Comparison of ENCODE assay signal across 12 cellular contexts in the genomic region with DNA sequence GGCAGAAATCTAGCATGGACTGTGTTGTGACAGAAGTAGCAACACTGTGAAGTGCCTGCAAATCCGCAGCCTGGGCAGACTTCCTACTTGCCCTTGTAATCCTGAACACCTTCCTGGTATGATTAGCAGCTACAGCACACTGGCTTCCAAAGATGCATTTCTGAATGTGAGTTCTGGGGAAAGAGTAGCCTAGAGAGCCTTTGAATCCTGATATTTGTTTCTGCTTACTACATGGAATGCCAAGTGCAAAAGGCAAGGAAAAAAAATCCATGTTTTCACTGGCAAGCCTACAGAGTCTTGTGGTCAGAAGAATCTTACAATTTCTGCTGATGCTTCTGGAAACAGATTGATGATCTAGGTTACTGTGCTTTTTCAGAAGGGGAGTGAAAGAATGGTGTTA.
DNase-seq lines count a peak whose midpoint lies in the region; ATAC-seq and TF ChIP-seq lines count a peak whose summit lies in the region.
"Had no signal": no experiment of that assay in that cellular context is flagged by ENCODE, and none has a peak within 500 bp of the region (broad histone marks: within the 10 kb centered on the region; RNA-seq: fewer than 3 reads in every experiment).

No MANE protein-coding gene starts in this region.

- no peak for TF ChIP-seq POLR2A in gastroesophageal sphincter (IDR thresholded peaks at IDR 0.05)

- H4K91ac ChIP-seq in trophoblast cell (ENCODE audit: low read depth, low read length), result no peak overlapping the region

- no peak overlapping the region for H3K4ac ChIP-seq in trophoblast cell (ENCODE audit: low read depth, low read length)

- H3K27me3 ChIP-seq in SJCRH30, result no peaks in the 10 kb centered on the region
- no peaks in the 10 kb centered on the region for H3K27me3 ChIP-seq in trophoblast cell (ENCODE audit: insufficient read depth, low read length)
- H3K27me3 ChIP-seq in gastroesophageal sphincter, result no peaks in the 10 kb centered on the region
- H3K27me3 ChIP-seq: body of pancreas, gastrocnemius medialis had no signal

- no peak overlapping the region for H3K4me2 ChIP-seq in trophoblast cell (ENCODE audit: low read length)

- no peak overlapping the region for H3K23ac ChIP-seq in trophoblast cell (ENCODE audit: low read length)

- no peak for ATAC-seq in gastroesophageal sphincter
- ATAC-seq: body of pancreas had no signal

- H3K9ac ChIP-seq in trophoblast cell (ENCODE audit: low read length), result no peak overlapping the region

- H3K36me3 ChIP-seq in SJCRH30 (no peaks in the 10 kb centered on the region), trophoblast cell (ENCODE audit: control insufficient read depth in 1 of 2, insufficient read depth in 2 of 2, low read length in 2 of 2) (no peaks in the 10 kb centered on the region), gastroesophageal sphincter (no peaks in the 10 kb centered on the region)
- H3K36me3 ChIP-seq: gastrocnemius medialis had no signal

- H3K27ac ChIP-seq in SJCRH30 (no peak overlapping the region), trophoblast cell (ENCODE audit: low read depth, low read length) (no peak overlapping the region), gastroesophageal sphincter (no peak overlapping the region)
- H3K27ac ChIP-seq: body of pancreas, gastrocnemius medialis had no signal

- no peak for TF ChIP-seq CTCF in gastroesophageal sphincter (IDR thresholded peaks at IDR 0.05)

- H2BK5ac ChIP-seq in trophoblast cell (ENCODE audit: low read depth, low read length, poor library complexity), result no peak overlapping the region

- H3K4me1 ChIP-seq in SJCRH30 (peaks cover 17% of the 10 kb centered on the region), trophoblast cell (ENCODE audit: control insufficient read depth in 1 of 2, insufficient read depth in 2 of 2, low read length in 2 of 2) (peaks cover 0 to 2% of the 10 kb centered on the region in 2 experiments), gastroesophageal sphincter (peaks cover 0 to 10% (median 0%) of the 10 kb centered on the region in 3 donors)
- H3K4me1 ChIP-seq: body of pancreas, gastrocnemius medialis had no signal

- no peaks in the 10 kb centered on the region for H3K9me3 ChIP-seq in SJCRH30 (replicated peaks)
- no peaks in the 10 kb centered on the region for H3K9me3 ChIP-seq in trophoblast cell (ENCODE audit: insufficient read depth, low read depth, low read length)
- no peaks in the 10 kb centered on the region for H3K9me3 ChIP-seq in gastroesophageal sphincter
- H3K9me3 ChIP-seq: body of pancreas, gastrocnemius medialis had no signal

- DNase-seq in EH (ENCODE audit: low read depth) (peak; percentile 84), SJCRH30 (peak; percentile 6 to 56), fibroblast of peridontal ligament (ENCODE audit: extremely low read depth) (peak; percentile 96), pons (ENCODE audit: low spot score) (peak; percentile 29), SW480 (ENCODE audit: low spot score) (no peak), trophoblast cell (no peak), DMS 273 treated with DMSO at 0.1 percent for 48 hours (lab: John Stamatoyannopoulos, UW) (no peak)
- DNase-seq: body of pancreas, DMS153, gastrocnemius medialis, NCI-H187 treated with DMSO at 0.1 percent for 48 hours had no signal

- H3K79me1 ChIP-seq in trophoblast cell (ENCODE audit: low read length), result no peaks in the 10 kb centered on the region

- no peak overlapping the region for H4K12ac ChIP-seq in trophoblast cell (ENCODE audit: low read depth, low read length)

- no peaks in the 10 kb centered on the region for H3K79me2 ChIP-seq in trophoblast cell (ENCODE audit: control insufficient read depth, insufficient read depth, low read length, poor library complexity)

- no peak overlapping the region for H4K8ac ChIP-seq in trophoblast cell (ENCODE audit: low read depth, low read length)

- H2AFZ ChIP-seq in trophoblast cell (ENCODE audit: insufficient read depth, low read length, poor library complexity), result no peak overlapping the region

- H2BK120ac ChIP-seq in trophoblast cell (ENCODE audit: insufficient read depth, low read length, poor library complexity), result no peak overlapping the region

- H3K14ac ChIP-seq in trophoblast cell (ENCODE audit: low read length), result no peak overlapping the region

- WGBS in trophoblast cell (ENCODE audit: extremely low coverage, insufficient coverage, insufficient read length), result no CpG with 5 or more reads among the region's 1 CpG
- 47 to 55% methylated on average over 1 of the region's 1 CpG for WGBS in gastroesophageal sphincter (ENCODE audit: low coverage in 1 of 2), 2 donors

- H3K4me3 ChIP-seq in SJCRH30 (no peak overlapping the region), trophoblast cell (ENCODE audit: low read depth, low read length) (no peak overlapping the region), gastroesophageal sphincter (no peak overlapping the region)
- H3K4me3 ChIP-seq: body of pancreas, gastrocnemius medialis had no signal

- no peak overlapping the region for H2BK12ac ChIP-seq in trophoblast cell (ENCODE audit: low read length)

- H3K18ac ChIP-seq in trophoblast cell (ENCODE audit: low read length), result no peak overlapping the region

- TF ChIP-seq EP300 in gastroesophageal sphincter (IDR thresholded peaks at IDR 0.05), result no peak

- H2AK5ac ChIP-seq in trophoblast cell (ENCODE audit: low read length), result no peak overlapping the region

Comparison
In these comparisons a context has a peak if more than half of its experiments do, and no peak if none do; other contexts are left out.
1. DNase-seq: peak in EH (single experiment), SJCRH30 (2 of 2), fibroblast of peridontal ligament (single experiment) and pons (single experiment); none in SW480 (single experiment), trophoblast cell (0 of 2) and DMS 273 treated with DMSO at 0.1 percent for 48 hours (single experiment).